ENCODE assay signal across 8 cellular contexts in genomic region chr2:43227830-43228280, GRCh38.
A peak's percentile ranks its signal among the peaks of the same experiment; 100 is the strongest.
DNase-seq lines count a peak whose midpoint lies in the region; ATAC-seq and TF ChIP-seq lines count a peak whose summit lies in the region.

No MANE protein-coding gene starts in this region.

- peaks cover 36% of the 10 kb centered on the region for H3K36me3 ChIP-seq in effector memory CD4-positive, alpha-beta T cell (ENCODE audit: control insufficient read depth, insufficient read depth, low read length)
- H3K36me3 ChIP-seq in neuron (ENCODE audit: insufficient read depth, low read length), result peaks cover 23% of the 10 kb centered on the region

- H3K27ac ChIP-seq in effector memory CD4-positive, alpha-beta T cell (ENCODE audit: insufficient read depth, low read length, poor library complexity, severe bottlenecking), result peak overlapping the region; percentile 91

- ATAC-seq in HG03460 (IDR thresholded peaks at IDR 0.05; ENCODE audit: unreplicated experiment) (no peak), HG03439 (IDR thresholded peaks at IDR 0.05; ENCODE audit: unreplicated experiment) (no peak)

- no peaks in the 10 kb centered on the region for H3K27me3 ChIP-seq in effector memory CD4-positive, alpha-beta T cell (replicated peaks; ENCODE audit: control insufficient read depth, insufficient read depth, low read length, poor library complexity, severe bottlenecking)
- no peaks in the 10 kb centered on the region for H3K27me3 ChIP-seq in neuron (ENCODE audit: insufficient read depth, low read length)

- TF ChIP-seq POLR2A in NB4 (IDR thresholded peaks at IDR 0.05; ENCODE audit: extremely low read depth, insufficient read length), result no peak

- H3K4me3 ChIP-seq in NB4 (ENCODE audit: low read depth, low read length) (peak overlapping the region; percentile 85), neuron (ENCODE audit: low read length) (peak overlapping the region; percentile 79)
- peak overlapping the region; percentile 95 for H3K4me3 ChIP-seq in effector memory CD4-positive, alpha-beta T cell (ENCODE audit: insufficient read depth, low read depth, low read length, poor library complexity, severe bottlenecking)

- peak; percentile 16 for TF ChIP-seq CTCF in NB4 (IDR thresholded peaks at IDR 0.05; ENCODE audit: low read depth, low read length)

- peaks cover 18% of the 10 kb centered on the region for H3K4me1 ChIP-seq in effector memory CD4-positive, alpha-beta T cell (ENCODE audit: control insufficient read depth, insufficient read depth, low read length, poor library complexity, severe bottlenecking)
- H3K4me1 ChIP-seq in neuron (ENCODE audit: insufficient read depth, low read length), result peaks cover 19% of the 10 kb centered on the region

- DNase-seq in EH (ENCODE audit: low read depth), result peak; percentile 69
- DNase-seq in NB4 (ENCODE audit: low read depth), result no peak
- no peak for DNase-seq in effector memory CD4-positive, alpha-beta T cell
- no peak for DNase-seq in NCI-H1694 (lab: John Stamatoyannopoulos, UW)
- DNase-seq in GM03348 (ENCODE audit: low spot score), result no peak

- H3K9me3 ChIP-seq in effector memory CD4-positive, alpha-beta T cell (ENCODE audit: control insufficient read depth, low read length), result no peaks in the 10 kb centered on the region
- no peaks in the 10 kb centered on the region for H3K9me3 ChIP-seq in neuron (ENCODE audit: low read length)

- H2AFZ ChIP-seq in neuron (ENCODE audit: low read depth, low read length), result peak overlapping the region; percentile 83
